ENCODE assay signal across 1 cellular context in the genomic region with DNA sequence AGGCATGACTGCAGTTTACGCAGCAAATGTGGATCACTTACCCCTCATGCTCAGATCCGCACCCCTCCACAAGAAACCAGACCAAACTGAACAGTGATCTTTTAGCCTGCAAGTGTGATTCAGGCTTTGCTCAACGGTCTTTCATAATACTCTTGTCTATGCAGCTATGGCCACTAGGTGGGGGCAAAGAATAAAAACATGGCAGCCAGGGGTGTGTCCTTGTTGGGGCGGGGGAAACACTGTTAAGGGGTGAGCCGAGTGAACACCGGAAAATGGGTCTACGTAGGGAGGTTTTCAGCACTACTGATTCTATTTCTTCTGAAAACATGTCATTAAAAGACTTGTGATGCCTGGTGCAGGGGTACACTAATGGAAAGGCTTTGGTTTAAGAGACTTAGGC.
A peak's percentile ranks its signal among the peaks of the same experiment; 100 is the strongest.
TF ChIP-seq lines count a peak whose summit lies in the region.

No MANE protein-coding gene starts in this region.

TF ChIP-seq in HepG2, 621 proteins besides CTCF, POLR2A, EP300 and RAD21 (continued from another document and continues in another):
- TF ChIP-seq ATF2 (CRISPR knock-in tag; IDR thresholded peaks at IDR 0.05), result no peak
- TF ChIP-seq, protein P1, sequence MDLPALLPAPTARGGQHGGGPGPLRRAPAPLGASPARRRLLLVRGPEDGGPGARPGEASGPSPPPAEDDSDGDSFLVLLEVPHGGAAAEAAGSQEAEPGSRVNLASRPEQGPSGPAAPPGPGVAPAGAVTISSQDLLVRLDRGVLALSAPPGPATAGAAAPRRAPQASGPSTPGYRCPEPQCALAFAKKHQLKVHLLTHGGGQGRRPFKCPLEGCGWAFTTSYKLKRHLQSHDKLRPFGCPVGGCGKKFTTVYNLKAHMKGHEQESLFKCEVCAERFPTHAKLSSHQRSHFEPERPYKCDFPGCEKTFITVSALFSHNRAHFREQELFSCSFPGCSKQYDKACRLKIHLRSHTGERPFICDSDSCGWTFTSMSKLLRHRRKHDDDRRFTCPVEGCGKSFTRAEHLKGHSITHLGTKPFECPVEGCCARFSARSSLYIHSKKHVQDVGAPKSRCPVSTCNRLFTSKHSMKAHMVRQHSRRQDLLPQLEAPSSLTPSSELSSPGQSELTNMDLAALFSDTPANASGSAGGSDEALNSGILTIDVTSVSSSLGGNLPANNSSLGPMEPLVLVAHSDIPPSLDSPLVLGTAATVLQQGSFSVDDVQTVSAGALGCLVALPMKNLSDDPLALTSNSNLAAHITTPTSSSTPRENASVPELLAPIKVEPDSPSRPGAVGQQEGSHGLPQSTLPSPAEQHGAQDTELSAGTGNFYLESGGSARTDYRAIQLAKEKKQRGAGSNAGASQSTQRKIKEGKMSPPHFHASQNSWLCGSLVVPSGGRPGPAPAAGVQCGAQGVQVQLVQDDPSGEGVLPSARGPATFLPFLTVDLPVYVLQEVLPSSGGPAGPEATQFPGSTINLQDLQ (CRISPR knock-in tag; IDR thresholded peaks at IDR 0.05), result no peak
- TF ChIP-seq CENPT (CRISPR knock-in tag; IDR thresholded peaks at IDR 0.05; ENCODE audit: low read depth), result no peak
- TF ChIP-seq ZBTB39 (CRISPR knock-in tag; IDR thresholded peaks at IDR 0.05), result no peak
- TF ChIP-seq, protein P2, sequence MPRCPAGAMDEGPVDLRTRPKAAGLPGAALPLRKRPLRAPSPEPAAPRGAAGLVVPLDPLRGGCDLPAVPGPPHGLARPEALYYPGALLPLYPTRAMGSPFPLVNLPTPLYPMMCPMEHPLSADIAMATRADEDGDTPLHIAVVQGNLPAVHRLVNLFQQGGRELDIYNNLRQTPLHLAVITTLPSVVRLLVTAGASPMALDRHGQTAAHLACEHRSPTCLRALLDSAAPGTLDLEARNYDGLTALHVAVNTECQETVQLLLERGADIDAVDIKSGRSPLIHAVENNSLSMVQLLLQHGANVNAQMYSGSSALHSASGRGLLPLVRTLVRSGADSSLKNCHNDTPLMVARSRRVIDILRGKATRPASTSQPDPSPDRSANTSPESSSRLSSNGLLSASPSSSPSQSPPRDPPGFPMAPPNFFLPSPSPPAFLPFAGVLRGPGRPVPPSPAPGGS (CRISPR knock-in tag; IDR thresholded peaks at IDR 0.05), result no peak
- TF ChIP-seq ZFP37 (CRISPR knock-in tag; IDR thresholded peaks at IDR 0.05; ENCODE audit: borderline replicate concordance), result 0 out of 2 replicates have a peak, but pooled peaks have one; percentile 41
- TF ChIP-seq ZNF792 (CRISPR knock-in tag; IDR thresholded peaks at IDR 0.05), result no peak
- peak; percentile 52 for TF ChIP-seq CEBPG (CRISPR knock-in tag; IDR thresholded peaks at IDR 0.05)
- no peak for TF ChIP-seq ZNF432 (CRISPR knock-in tag; IDR thresholded peaks at IDR 0.05; ENCODE audit: borderline replicate concordance)
- TF ChIP-seq SMC3 (IDR thresholded peaks at IDR 0.05; ENCODE audit: low read length), result peak; percentile 25; the same call in 1 of the 2 replicates
- TF ChIP-seq SMYD3 (CRISPR knock-in tag; IDR thresholded peaks at IDR 0.05), result no peak
- TF ChIP-seq ZBTB40 (IDR thresholded peaks at IDR 0.05), result no peak
- no peak for TF ChIP-seq ZBTB40 (CRISPR knock-in tag; IDR thresholded peaks at IDR 0.05)
- TF ChIP-seq, protein P3, sequence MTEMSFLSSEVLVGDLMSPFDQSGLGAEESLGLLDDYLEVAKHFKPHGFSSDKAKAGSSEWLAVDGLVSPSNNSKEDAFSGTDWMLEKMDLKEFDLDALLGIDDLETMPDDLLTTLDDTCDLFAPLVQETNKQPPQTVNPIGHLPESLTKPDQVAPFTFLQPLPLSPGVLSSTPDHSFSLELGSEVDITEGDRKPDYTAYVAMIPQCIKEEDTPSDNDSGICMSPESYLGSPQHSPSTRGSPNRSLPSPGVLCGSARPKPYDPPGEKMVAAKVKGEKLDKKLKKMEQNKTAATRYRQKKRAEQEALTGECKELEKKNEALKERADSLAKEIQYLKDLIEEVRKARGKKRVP (CRISPR knock-in tag; IDR thresholded peaks at IDR 0.05), result no peak
- TF ChIP-seq, protein P4, sequence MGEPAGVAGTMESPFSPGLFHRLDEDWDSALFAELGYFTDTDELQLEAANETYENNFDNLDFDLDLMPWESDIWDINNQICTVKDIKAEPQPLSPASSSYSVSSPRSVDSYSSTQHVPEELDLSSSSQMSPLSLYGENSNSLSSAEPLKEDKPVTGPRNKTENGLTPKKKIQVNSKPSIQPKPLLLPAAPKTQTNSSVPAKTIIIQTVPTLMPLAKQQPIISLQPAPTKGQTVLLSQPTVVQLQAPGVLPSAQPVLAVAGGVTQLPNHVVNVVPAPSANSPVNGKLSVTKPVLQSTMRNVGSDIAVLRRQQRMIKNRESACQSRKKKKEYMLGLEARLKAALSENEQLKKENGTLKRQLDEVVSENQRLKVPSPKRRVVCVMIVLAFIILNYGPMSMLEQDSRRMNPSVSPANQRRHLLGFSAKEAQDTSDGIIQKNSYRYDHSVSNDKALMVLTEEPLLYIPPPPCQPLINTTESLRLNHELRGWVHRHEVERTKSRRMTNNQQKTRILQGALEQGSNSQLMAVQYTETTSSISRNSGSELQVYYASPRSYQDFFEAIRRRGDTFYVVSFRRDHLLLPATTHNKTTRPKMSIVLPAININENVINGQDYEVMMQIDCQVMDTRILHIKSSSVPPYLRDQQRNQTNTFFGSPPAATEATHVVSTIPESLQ (CRISPR knock-in tag; conservative IDR thresholded peaks at IDR 0.05), result no peak
- no peak for TF ChIP-seq ZNF747 (CRISPR knock-in tag; IDR thresholded peaks at IDR 0.05; ENCODE audit: borderline replicate concordance)
- no peak for TF ChIP-seq ZNF552 (CRISPR knock-in tag; IDR thresholded peaks at IDR 0.05; ENCODE audit: borderline replicate concordance)
- no peak for TF ChIP-seq KDM2A (CRISPR knock-in tag; IDR thresholded peaks at IDR 0.05; ENCODE audit: borderline replicate concordance, low read depth)
- TF ChIP-seq ZSCAN9 (CRISPR knock-in tag; IDR thresholded peaks at IDR 0.05; ENCODE audit: borderline replicate concordance), result no peak
- peak; percentile 67; the same call in 1 of the 2 replicates for TF ChIP-seq ZNF644 (CRISPR knock-in tag; IDR thresholded peaks at IDR 0.05; ENCODE audit: low read depth)
- no peak for TF ChIP-seq RFX5 (IDR thresholded peaks at IDR 0.05; ENCODE audit: low read depth, low read length)
- no peak for TF ChIP-seq BCL6 (CRISPR knock-in tag; IDR thresholded peaks at IDR 0.05)
- TF ChIP-seq, protein P5, sequence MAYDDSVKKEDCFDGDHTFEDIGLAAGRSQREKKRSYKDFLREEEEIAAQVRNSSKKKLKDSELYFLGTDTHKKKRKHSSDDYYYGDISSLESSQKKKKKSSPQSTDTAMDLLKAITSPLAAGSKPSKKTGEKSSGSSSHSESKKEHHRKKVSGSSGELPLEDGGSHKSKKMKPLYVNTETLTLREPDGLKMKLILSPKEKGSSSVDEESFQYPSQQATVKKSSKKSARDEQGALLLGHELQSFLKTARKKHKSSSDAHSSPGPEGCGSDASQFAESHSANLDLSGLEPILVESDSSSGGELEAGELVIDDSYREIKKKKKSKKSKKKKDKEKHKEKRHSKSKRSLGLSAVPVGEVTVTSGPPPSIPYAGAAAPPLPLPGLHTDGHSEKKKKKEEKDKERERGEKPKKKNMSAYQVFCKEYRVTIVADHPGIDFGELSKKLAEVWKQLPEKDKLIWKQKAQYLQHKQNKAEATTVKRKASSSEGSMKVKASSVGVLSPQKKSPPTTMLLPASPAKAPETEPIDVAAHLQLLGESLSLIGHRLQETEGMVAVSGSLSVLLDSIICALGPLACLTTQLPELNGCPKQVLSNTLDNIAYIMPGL (CRISPR knock-in tag; IDR thresholded peaks at IDR 0.05; ENCODE audit: borderline replicate concordance in 1 of 2, low read depth in 1 of 2), result 0 out of 4 replicates have a peak, but pooled peaks of 1 of the 2 experiments have one; percentile 23
- TF ChIP-seq CHD2 (IDR thresholded peaks at IDR 0.05; ENCODE audit: low read depth, low read length), result no peak
- no peak for TF ChIP-seq ZKSCAN5 (CRISPR knock-in tag; IDR thresholded peaks at IDR 0.05)
- TF ChIP-seq XBP1 (CRISPR knock-in tag; IDR thresholded peaks at IDR 0.05), result no peak
- TF ChIP-seq PTBP1 (IDR thresholded peaks at IDR 0.05; ENCODE audit: low read depth, low read length, poor library complexity, severe bottlenecking), result no peak
- no peak for TF ChIP-seq E2F1 (CRISPR knock-in tag; IDR thresholded peaks at IDR 0.05)
- no peak for TF ChIP-seq ZSCAN20 (CRISPR knock-in tag; IDR thresholded peaks at IDR 0.05; ENCODE audit: borderline replicate concordance)
